28 cellular contexts compared by ENCODE assay signal in the genomic region with DNA sequence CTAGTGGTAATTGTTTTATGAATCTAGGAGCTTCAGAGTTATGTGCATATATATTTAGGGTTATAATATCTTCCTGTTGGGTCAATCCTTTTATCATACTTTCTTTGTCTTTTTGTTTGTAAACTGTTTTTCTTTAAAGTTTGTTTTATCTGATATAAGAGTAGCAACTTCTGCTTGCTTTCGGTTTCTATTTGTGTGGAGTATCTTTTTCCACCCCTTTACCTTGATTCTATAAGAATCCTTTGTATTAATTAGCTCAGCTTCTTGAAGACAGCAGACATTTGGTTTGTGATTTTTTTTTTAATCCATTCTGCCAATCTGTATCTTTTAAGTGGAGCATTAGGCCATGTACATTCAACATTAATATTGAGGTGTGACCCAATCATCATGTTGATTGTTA. TPM values are rescaled to one million over a fixed set of nuclear protein-coding genes. Genes with fewer than 3 reads are reported as not detected.
DNase-seq lines count a peak whose midpoint lies in the region; FAIRE-seq and TF ChIP-seq lines count a peak whose summit lies in the region.
"Had no signal": no experiment of that assay in that cellular context is flagged by ENCODE, and none has a peak within 500 bp of the region (broad histone marks: within the 10 kb centered on the region; RNA-seq: fewer than 3 reads in every experiment).

No MANE protein-coding gene starts in this region.

- H3K27me3 ChIP-seq in endodermal cell (ENCODE audit: control insufficient read depth, insufficient read depth, low read length, poor library complexity, severe bottlenecking) (no peaks in the 10 kb centered on the region), ascending aorta (no peaks in the 10 kb centered on the region)
- H3K27me3 ChIP-seq: neutrophil, SJCRH30, suprapubic skin, uterus had no signal

- H3K4me1 ChIP-seq in endodermal cell (ENCODE audit: control insufficient read depth, insufficient read depth, low read length) (no peaks in the 10 kb centered on the region), ascending aorta (no peaks in the 10 kb centered on the region)
- H3K4me1 ChIP-seq: prostate gland, SJCRH30, suprapubic skin, uterus had no signal

- peaks cover 30% of the 10 kb centered on the region for H3K9me3 ChIP-seq in endodermal cell (ENCODE audit: control insufficient read depth, low read length)
- peaks cover 23 to 61% of the 10 kb centered on the region in 2 donors for H3K9me3 ChIP-seq in ascending aorta
- H3K9me3 ChIP-seq: neutrophil, prostate gland had no signal

- peak overlapping the region; percentile 52 for H3K27ac Mint-ChIP-seq in activated CD4-positive, alpha-beta T cell treated with anti-CD3 and anti-CD28 coated beads, Interleukin-2, amount 10 ng/mL, durations not matched to agents 24 days and 14 days
- peak overlapping the region; percentile 64 for H3K27ac Mint-ChIP-seq in T-helper 2 cell treated with Interferon-gamma antibody and Interleukin-4, amounts not matched to agents 5 μg/mL and 100 μg/mL, for 36 hours
- H3K27ac Mint-ChIP-seq in endodermal cell, result no peak overlapping the region
- H3K27ac Mint-ChIP-seq: H9 had no signal

- H3K4me3 ChIP-seq in endodermal cell (ENCODE audit: low read length) (peak overlapping the region; percentile 30), ascending aorta (no peak overlapping the region)
- H3K4me3 ChIP-seq: prostate gland, SJCRH30, suprapubic skin, uterus had no signal

- peak; percentile 50 for FAIRE-seq in GM12891 (lab: Jason Lieb, UNC)
- FAIRE-seq: astrocyte, RCC 7860 had no signal

- no peak for DNase-seq in activated CD4-positive, alpha-beta T cell treated with anti-CD3 and anti-CD28 coated beads, Interleukin-2, amount 10 ng/mL, durations not matched to agents 24 days and 14 days
- no peak for DNase-seq in activated CD4-positive, alpha-beta T cell treated with anti-CD3 and anti-CD28 coated beads, Interleukin-2, amount 50 U/mL, for 48 hours
- DNase-seq in GM12891 (ENCODE audit: insufficient read length, low spot score) (no peak), endodermal cell (no peak), mesenteric fat pad (ENCODE audit: low spot score) (no peak), ascending aorta (ENCODE audit: low spot score in 2 of 2) (no peak), Kasumi-1 (lab: John Stamatoyannopoulos, UW) (no peak)
- DNase-seq in T-helper 2 cell treated with Interferon-gamma antibody and Interleukin-4, amounts not matched to agents 5 μg/mL and 100 μg/mL, for 36 hours (ENCODE audit: low spot score), result no peak
- DNase-seq: activated CD4-positive, alpha-beta T cell treated with anti-CD3 and anti-CD28 coated beads for 48 hours; activated naive CD4-positive, alpha-beta T cell; activated T-cell treated with anti-CD3 and anti-CD28 coated beads for 4 hours; AML-193; central memory CD4-positive, alpha-beta T cell; DMS79 treated with DMSO at 0.1 percent for 48 hours; H9; kidney glomerular epithelial cell; mammary epithelial cell; NCI-H1092; NCI-H1930; NCI-H526; SJCRH30; uterus had no signal

- TF ChIP-seq CTCF in endodermal cell (conservative IDR thresholded peaks at IDR 0.05) (no peak), ascending aorta (IDR thresholded peaks at IDR 0.05) (no peak)

- peaks cover 46% of the 10 kb centered on the region for H3K9me3 Mint-ChIP-seq in activated CD4-positive, alpha-beta T cell treated with anti-CD3 and anti-CD28 coated beads, Interleukin-2, amount 10 ng/mL, durations not matched to agents 24 days and 14 days
- peaks cover 78% of the 10 kb centered on the region for H3K9me3 Mint-ChIP-seq in T-helper 2 cell treated with Interferon-gamma antibody and Interleukin-4, amounts not matched to agents 5 μg/mL and 100 μg/mL, for 36 hours
- H3K9me3 Mint-ChIP-seq in endodermal cell, result peaks cover 36% of the 10 kb centered on the region

- H3K27me3 Mint-ChIP-seq in activated CD4-positive, alpha-beta T cell treated with anti-CD3 and anti-CD28 coated beads, Interleukin-2, amount 10 ng/mL, durations not matched to agents 24 days and 14 days, result no peaks in the 10 kb centered on the region
- no peaks in the 10 kb centered on the region for H3K27me3 Mint-ChIP-seq in T-helper 2 cell treated with Interferon-gamma antibody and Interleukin-4, amounts not matched to agents 5 μg/mL and 100 μg/mL, for 36 hours (ENCODE audit: low read depth)
- H3K27me3 Mint-ChIP-seq in endodermal cell (ENCODE audit: insufficient read depth), result peaks cover 2% of the 10 kb centered on the region

- H3K27ac ChIP-seq in endodermal cell (ENCODE audit: low read depth, low read length) (no peak overlapping the region), ascending aorta (no peak overlapping the region)
- H3K27ac ChIP-seq: epithelial cell of prostate, neutrophil, prostate gland, SJCRH30, suprapubic skin, uterus had no signal

- intact Hi-C loops in activated CD4-positive, alpha-beta T cell treated with anti-CD3 and anti-CD28 coated beads, Interleukin-2, amount 10 ng/mL, durations not matched to agents 24 days and 14 days (cut with micrococcal nuclease), result loop anchor here (1.0 kb wide), 1 partner anchor 8 kb away; no protein-coding TSS in a partner anchor
- intact Hi-C loops in ascending aorta (cut with DNase I), result no loop called here

- TF ChIP-seq POLR2A in GM12891 (IDR thresholded peaks at IDR 0.05; ENCODE audit: low read depth, low read length), result no peak

- H3K9ac ChIP-seq in endodermal cell (ENCODE audit: extremely low read depth, low read length, poor library complexity, severe bottlenecking), result no peak overlapping the region

- H3K36me3 ChIP-seq in endodermal cell (ENCODE audit: control insufficient read depth, insufficient read depth, low read length) (peaks cover 20% of the 10 kb centered on the region), ascending aorta (peaks cover 13 to 17% of the 10 kb centered on the region in 2 donors)
- H3K36me3 ChIP-seq: neutrophil, uterus had no signal

- H3K4me3 Mint-ChIP-seq in activated CD4-positive, alpha-beta T cell treated with anti-CD3 and anti-CD28 coated beads, Interleukin-2, amount 10 ng/mL, durations not matched to agents 24 days and 14 days, result peak overlapping the region; percentile 66
- peak overlapping the region; percentile 58 for H3K4me3 Mint-ChIP-seq in T-helper 2 cell treated with Interferon-gamma antibody and Interleukin-4, amounts not matched to agents 5 μg/mL and 100 μg/mL, for 36 hours
- no peak overlapping the region for H3K4me3 Mint-ChIP-seq in endodermal cell
- H3K4me3 Mint-ChIP-seq: H9 had no signal

- peaks cover 31% of the 10 kb centered on the region for H3K4me1 Mint-ChIP-seq in activated CD4-positive, alpha-beta T cell treated with anti-CD3 and anti-CD28 coated beads, Interleukin-2, amount 10 ng/mL, durations not matched to agents 24 days and 14 days
- peaks cover 23% of the 10 kb centered on the region for H3K4me1 Mint-ChIP-seq in T-helper 2 cell treated with Interferon-gamma antibody and Interleukin-4, amounts not matched to agents 5 μg/mL and 100 μg/mL, for 36 hours (ENCODE audit: low read depth)
- peaks cover 14% of the 10 kb centered on the region for H3K4me1 Mint-ChIP-seq in endodermal cell

- WGBS in endodermal cell (ENCODE audit: insufficient coverage in 1 of 2, insufficient read length in 1 of 2), 2 experiments, result no CpG with 5 or more reads among the region's 1 CpG

- peaks cover 80% of the 10 kb centered on the region for H3K36me3 Mint-ChIP-seq in activated CD4-positive, alpha-beta T cell treated with anti-CD3 and anti-CD28 coated beads, Interleukin-2, amount 10 ng/mL, durations not matched to agents 24 days and 14 days (ENCODE audit: low read depth)
- H3K36me3 Mint-ChIP-seq in T-helper 2 cell treated with Interferon-gamma antibody and Interleukin-4, amounts not matched to agents 5 μg/mL and 100 μg/mL, for 36 hours (ENCODE audit: low read depth), result peaks cover 79% of the 10 kb centered on the region
- H3K36me3 Mint-ChIP-seq in endodermal cell (ENCODE audit: low read depth), result peaks cover 35% of the 10 kb centered on the region

TF ChIP-seq in GM12891, 5 proteins besides CTCF, POLR2A, EP300 and RAD21:
- TF ChIP-seq POU2F2 (IDR thresholded peaks at IDR 0.05; ENCODE audit: low read depth, low read length) (no peak), TAF1 (IDR thresholded peaks at IDR 0.05; ENCODE audit: low read depth, low read length) (no peak), PAX5 (IDR thresholded peaks at IDR 0.05; ENCODE audit: insufficient read depth, low read length, severe bottlenecking) (no peak), SPI1 (IDR thresholded peaks at IDR 0.05; ENCODE audit: low read depth, low read length) (no peak), POLR2AphosphoS5 (IDR thresholded peaks at IDR 0.05; ENCODE audit: low read depth, low read length) (no peak)

RNA-seq across cellular contexts. Expression of a gene that starts 9.3 kb away (rescaled TPM):
- 15.6 and 16.3 TPM in 2 replicates for total RNA-seq in activated CD4-positive, alpha-beta T cell treated with anti-CD3 and anti-CD28 coated beads, Interleukin-2, amount 10 ng/mL, durations not matched to agents 24 days and 14 days
- 15.2 TPM for polyA plus RNA-seq in GM12891 (2012; ENCODE audit: low read depth, missing spikeins)
- total RNA-seq in endodermal cell (10 to 100 TPM; 14.4 to 15.6 TPM), mesenteric fat pad (37.0 TPM), ascending aorta (27.2 TPM)
- polyA plus RNA-seq in endodermal cell (2013, experiment 1 of 2), result 6.7 TPM
- 7.4 TPM for polyA plus RNA-seq in endodermal cell (2013, experiment 2 of 2)

RNA-seq across cellular contexts. Expression of a gene that starts 25.2 kb away (rescaled TPM):
- total RNA-seq in activated CD4-positive, alpha-beta T cell treated with anti-CD3 and anti-CD28 coated beads, Interleukin-2, amount 10 ng/mL, durations not matched to agents 24 days and 14 days, result not detected in 2 replicates
- polyA plus RNA-seq in GM12891 (2012; ENCODE audit: low read depth, missing spikeins), result not detected
- under 1 TPM; 0.09 to 0.11 TPM for total RNA-seq in endodermal cell
- 0.11 TPM for polyA plus RNA-seq in endodermal cell (2013, experiment 1 of 2)
- 0.04 TPM for polyA plus RNA-seq in endodermal cell (2013, experiment 2 of 2)
- total RNA-seq in mesenteric fat pad, result 0.06 TPM
- total RNA-seq in ascending aorta, result not detected
- total RNA-seq: astrocyte, H9, mammary epithelial cell, SJCRH30 had no signal
- polyA plus RNA-seq: mammary epithelial cell had no signal
